1 cellular context compared by ENCODE assay signal in the genomic region with DNA sequence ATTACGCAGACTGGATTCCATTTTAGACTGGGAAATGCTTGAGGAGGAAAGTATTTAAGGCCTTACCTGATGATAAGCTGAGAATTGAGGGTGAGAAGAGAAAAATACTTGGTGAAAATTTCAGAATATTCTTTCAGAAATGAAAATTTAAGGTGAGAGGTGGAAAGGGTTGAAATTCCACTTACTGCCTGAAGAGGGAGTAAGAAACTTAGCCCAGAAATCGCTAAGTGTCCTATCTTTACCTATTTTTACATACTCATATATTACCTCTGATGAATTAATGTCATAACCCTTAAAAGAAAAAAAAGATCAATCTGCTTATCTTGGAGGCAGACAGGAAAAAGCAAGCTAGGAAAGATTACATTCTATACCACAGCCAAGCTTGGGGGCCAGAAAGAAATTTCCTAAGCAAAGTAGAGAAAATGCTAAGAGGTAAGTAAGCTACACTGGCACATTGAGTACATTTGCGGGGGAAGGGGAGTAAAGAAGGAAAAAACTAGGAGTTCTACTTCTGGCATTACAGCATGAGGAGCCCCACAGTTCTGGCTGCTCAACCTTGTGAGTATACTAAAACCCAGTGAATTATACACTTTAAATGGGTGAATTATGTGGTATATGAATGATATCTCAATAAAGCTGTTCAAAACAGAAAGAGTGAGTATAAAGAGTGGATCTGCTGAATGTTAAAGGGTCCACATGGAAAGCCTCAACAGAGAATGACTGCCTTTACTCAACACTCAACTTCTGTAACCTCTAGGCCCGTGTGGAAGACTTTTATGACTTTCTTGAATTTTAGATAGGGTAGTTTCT.
TF ChIP-seq lines count a peak whose summit lies in the region.

No MANE protein-coding gene starts in this region.

TF ChIP-seq in K562, 482 proteins besides CTCF, POLR2A, EP300 and RAD21 (continued from another document):
- TF ChIP-seq CREB1 (IDR thresholded peaks at IDR 0.05) (no peak), CREB1 (CRISPR knock-in tag; IDR thresholded peaks at IDR 0.05) (no peak), ZNF143 (CRISPR knock-in tag; IDR thresholded peaks at IDR 0.05) (no peak), ZC3H4 (CRISPR knock-in tag; IDR thresholded peaks at IDR 0.05; ENCODE audit: borderline replicate concordance) (no peak)
- TF ChIP-seq, protein P1, sequence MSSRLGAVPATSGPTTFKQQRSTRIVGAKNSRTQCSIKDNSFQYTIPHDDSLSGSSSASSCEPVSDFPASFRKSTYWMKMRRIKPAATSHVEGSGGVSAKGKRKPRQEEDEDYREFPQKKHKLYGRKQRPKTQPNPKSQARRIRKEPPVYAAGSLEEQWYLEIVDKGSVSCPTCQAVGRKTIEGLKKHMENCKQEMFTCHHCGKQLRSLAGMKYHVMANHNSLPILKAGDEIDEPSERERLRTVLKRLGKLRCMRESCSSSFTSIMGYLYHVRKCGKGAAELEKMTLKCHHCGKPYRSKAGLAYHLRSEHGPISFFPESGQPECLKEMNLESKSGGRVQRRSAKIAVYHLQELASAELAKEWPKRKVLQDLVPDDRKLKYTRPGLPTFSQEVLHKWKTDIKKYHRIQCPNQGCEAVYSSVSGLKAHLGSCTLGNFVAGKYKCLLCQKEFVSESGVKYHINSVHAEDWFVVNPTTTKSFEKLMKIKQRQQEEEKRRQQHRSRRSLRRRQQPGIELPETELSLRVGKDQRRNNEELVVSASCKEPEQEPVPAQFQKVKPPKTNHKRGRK (tag; IDR thresholded peaks at IDR 0.05): 0 out of 2 replicates have a peak, but pooled peaks have one; percentile 34
- TF ChIP-seq, protein P2, sequence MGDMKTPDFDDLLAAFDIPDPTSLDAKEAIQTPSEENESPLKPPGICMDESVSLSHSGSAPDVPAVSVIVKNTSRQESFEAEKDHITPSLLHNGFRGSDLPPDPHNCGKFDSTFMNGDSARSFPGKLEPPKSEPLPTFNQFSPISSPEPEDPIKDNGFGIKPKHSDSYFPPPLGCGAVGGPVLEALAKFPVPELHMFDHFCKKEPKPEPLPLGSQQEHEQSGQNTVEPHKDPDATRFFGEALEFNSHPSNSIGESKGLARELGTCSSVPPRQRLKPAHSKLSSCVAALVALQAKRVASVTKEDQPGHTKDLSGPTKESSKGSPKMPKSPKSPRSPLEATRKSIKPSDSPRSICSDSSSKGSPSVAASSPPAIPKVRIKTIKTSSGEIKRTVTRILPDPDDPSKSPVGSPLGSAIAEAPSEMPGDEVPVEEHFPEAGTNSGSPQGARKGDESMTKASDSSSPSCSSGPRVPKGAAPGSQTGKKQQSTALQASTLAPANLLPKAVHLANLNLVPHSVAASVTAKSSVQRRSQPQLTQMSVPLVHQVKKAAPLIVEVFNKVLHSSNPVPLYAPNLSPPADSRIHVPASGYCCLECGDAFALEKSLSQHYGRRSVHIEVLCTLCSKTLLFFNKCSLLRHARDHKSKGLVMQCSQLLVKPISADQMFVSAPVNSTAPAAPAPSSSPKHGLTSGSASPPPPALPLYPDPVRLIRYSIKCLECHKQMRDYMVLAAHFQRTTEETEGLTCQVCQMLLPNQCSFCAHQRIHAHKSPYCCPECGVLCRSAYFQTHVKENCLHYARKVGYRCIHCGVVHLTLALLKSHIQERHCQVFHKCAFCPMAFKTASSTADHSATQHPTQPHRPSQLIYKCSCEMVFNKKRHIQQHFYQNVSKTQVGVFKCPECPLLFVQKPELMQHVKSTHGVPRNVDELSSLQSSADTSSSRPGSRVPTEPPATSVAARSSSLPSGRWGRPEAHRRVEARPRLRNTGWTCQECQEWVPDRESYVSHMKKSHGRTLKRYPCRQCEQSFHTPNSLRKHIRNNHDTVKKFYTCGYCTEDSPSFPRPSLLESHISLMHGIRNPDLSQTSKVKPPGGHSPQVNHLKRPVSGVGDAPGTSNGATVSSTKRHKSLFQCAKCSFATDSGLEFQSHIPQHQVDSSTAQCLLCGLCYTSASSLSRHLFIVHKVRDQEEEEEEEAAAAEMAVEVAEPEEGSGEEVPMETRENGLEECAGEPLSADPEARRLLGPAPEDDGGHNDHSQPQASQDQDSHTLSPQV (IDR thresholded peaks at IDR 0.05): 0 out of 2 replicates have a peak, but pooled peaks have one; percentile 32
